Comparison of ENCODE assay signal across 10 cellular contexts in the genomic region with DNA sequence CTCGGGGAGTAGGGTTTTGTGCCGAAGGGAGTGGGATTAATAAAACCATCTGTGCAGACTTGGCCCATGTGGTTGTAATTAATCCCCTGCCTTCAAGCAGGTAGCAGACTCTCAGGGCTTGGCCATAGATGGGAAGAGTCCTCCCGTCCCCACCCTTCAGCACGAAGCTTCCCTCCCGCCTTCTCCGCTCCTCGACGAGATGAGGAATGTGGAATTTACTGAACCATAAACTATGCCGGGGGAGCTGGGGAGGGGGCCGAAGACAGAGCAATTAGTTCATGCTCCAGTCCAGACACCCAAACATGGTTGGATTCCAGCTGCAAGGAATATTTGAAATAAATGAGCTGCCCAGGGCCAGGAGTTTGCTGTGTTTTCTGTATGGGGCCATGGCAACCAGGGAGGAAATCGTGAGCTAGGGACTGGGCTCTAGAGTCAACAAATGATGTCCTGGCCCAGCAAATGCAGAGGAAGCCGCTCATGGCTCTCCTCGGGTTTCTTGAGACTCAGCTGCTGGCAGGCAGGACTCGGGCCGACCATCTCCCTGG.
DNase-seq lines count a peak whose midpoint lies in the region; ATAC-seq and TF ChIP-seq lines count a peak whose summit lies in the region.
"Had no signal": no experiment of that assay in that cellular context is flagged by ENCODE, and none has a peak within 500 bp of the region (broad histone marks: within the 10 kb centered on the region; RNA-seq: fewer than 3 reads in every experiment).

No MANE protein-coding gene starts in this region.

- H3K4me3 ChIP-seq in SK-N-MC, result peak overlapping the region; percentile 39

- DNase-seq in AG08395 (ENCODE audit: low spot score), result peak; percentile 68
- no peak for DNase-seq in SK-N-MC (ENCODE audit: low read depth, low spot score)
- peak; percentile 63 for DNase-seq in glomerular visceral epithelial cell (ENCODE audit: extremely low spot score)
- peak; percentile 95 for DNase-seq in osteocyte (ENCODE audit: extremely low spot score, unreplicated experiment)
- no peak for DNase-seq in SIG-M5 treated with dmso at 0.1 percent for 504 hours (lab: John Stamatoyannopoulos, UW; ENCODE audit: unreplicated experiment)
- no peak for DNase-seq in NCI-H1092 treated with DMSO at 0.1 percent for 48 hours (lab: John Stamatoyannopoulos, UW)
- no peak for DNase-seq in NOMO-1 treated with DMSO at 0.1 percent for 48 hours (lab: John Stamatoyannopoulos, UW; ENCODE audit: unreplicated experiment)
- DNase-seq: activated CD8-positive, alpha-beta T cell treated with anti-CD3 and anti-CD28 coated beads, Interleukin-2, amount 10 ng/mL, durations not matched to agents 7 days and 5 days had no signal

- peak overlapping the region; percentile 97 for H3K27ac Mint-ChIP-seq in osteocyte (ENCODE audit: unreplicated experiment)
- H3K27ac Mint-ChIP-seq: activated CD8-positive, alpha-beta T cell treated with anti-CD3 and anti-CD28 coated beads, Interleukin-2, amount 10 ng/mL, durations not matched to agents 7 days and 5 days; B cell had no signal

- no peak for ATAC-seq in HG03025 (IDR thresholded peaks at IDR 0.05; ENCODE audit: low FRiP score, unreplicated experiment)
- ATAC-seq: activated CD8-positive, alpha-beta T cell treated with anti-CD3 and anti-CD28 coated beads, Interleukin-2, amount 10 ng/mL, durations not matched to agents 7 days and 5 days had no signal

- H3K9me3 ChIP-seq in SK-N-MC (ENCODE audit: low read depth, low read length), result no peaks in the 10 kb centered on the region

- no peaks in the 10 kb centered on the region for H3K36me3 ChIP-seq in SK-N-MC (ENCODE audit: insufficient read depth, low read length)

- H3K9me3 Mint-ChIP-seq in osteocyte (ENCODE audit: unreplicated experiment), result no peaks in the 10 kb centered on the region

- 0 out of 2 replicates have a peak overlapping the region, but pooled peaks have one; percentile 28 for H3K27ac ChIP-seq in SK-N-MC

- peak overlapping the region; percentile 35 for H3K4me3 Mint-ChIP-seq in osteocyte (ENCODE audit: unreplicated experiment)
- H3K4me3 Mint-ChIP-seq: activated CD8-positive, alpha-beta T cell treated with anti-CD3 and anti-CD28 coated beads, Interleukin-2, amount 10 ng/mL, durations not matched to agents 7 days and 5 days; B cell had no signal

- no peaks in the 10 kb centered on the region for H3K27me3 Mint-ChIP-seq in osteocyte (ENCODE audit: unreplicated experiment)
- H3K27me3 Mint-ChIP-seq: B cell had no signal

- H3K36me3 Mint-ChIP-seq in osteocyte (ENCODE audit: unreplicated experiment), result peaks cover 17% of the 10 kb centered on the region

- TF ChIP-seq CTCF in osteocyte (IDR thresholded peaks at IDR 0.05), result no peak

- no peak overlapping the region for H3K9ac ChIP-seq in SK-N-MC (ENCODE audit: insufficient read length)

- peaks cover 63% of the 10 kb centered on the region for H3K4me1 Mint-ChIP-seq in osteocyte (ENCODE audit: unreplicated experiment)

Comparison
In these comparisons a context has a peak if more than half of its experiments do, and no peak if none do; other contexts are left out.
1. DNase-seq: peak in AG08395 (single experiment), glomerular visceral epithelial cell (single experiment) and osteocyte (single experiment); none in SK-N-MC (single experiment), SIG-M5 treated with dmso at 0.1 percent for 504 hours (single experiment), NCI-H1092 treated with DMSO at 0.1 percent for 48 hours (single experiment) and NOMO-1 treated with DMSO at 0.1 percent for 48 hours (single experiment).